In the genomic region with DNA sequence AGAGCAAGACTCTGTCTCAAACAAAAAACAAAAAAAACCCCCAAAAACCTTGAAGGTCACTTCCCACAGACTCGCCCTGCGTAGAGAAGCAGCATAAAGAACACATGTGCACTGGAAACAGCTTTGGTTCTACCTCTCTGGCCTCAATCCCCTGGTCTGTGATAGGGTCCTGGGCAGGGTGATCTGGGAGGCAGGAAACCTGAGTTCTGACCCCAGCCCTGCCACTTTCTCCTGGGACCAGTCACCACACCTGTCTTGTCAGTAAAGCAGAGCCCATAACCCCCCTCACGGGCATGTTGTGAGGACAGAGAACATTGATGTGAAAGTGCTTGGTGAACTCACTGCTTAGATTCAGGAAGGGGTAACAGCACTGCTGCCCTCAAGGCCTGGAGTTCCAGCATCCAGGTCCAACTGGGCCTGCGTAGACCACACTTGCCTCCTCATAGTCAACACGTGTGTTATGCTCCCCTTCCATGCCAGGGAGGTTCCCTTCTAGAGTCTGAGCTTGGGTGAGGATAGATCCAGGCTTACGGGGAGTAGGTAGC, we compare ENCODE assay signal across 12 cellular contexts. TPM values are rescaled to one million over a fixed set of nuclear protein-coding genes. Genes with fewer than 3 reads are reported as not detected.
DNase-seq lines count a peak whose midpoint lies in the region; ATAC-seq, FAIRE-seq and TF ChIP-seq lines count a peak whose summit lies in the region.
"Had no signal": no experiment of that assay in that cellular context is flagged by ENCODE, and none has a peak within 500 bp of the region (broad histone marks: within the 10 kb centered on the region; RNA-seq: fewer than 3 reads in every experiment).

No MANE protein-coding gene starts in this region.

- H3K9me3 Mint-ChIP-seq in CD4-positive, alpha-beta memory T cell: no peaks in the 10 kb centered on the region
- no peaks in the 10 kb centered on the region for H3K9me3 Mint-ChIP-seq in immature natural killer cell

- peaks cover 25 to 29% of the 10 kb centered on the region in 2 donors for H3K36me3 Mint-ChIP-seq in CD4-positive, alpha-beta memory T cell
- peaks cover 10 to 23% (median 15%) of the 10 kb centered on the region in 3 donors for H3K36me3 Mint-ChIP-seq in immature natural killer cell

- no peaks in the 10 kb centered on the region for H3K27me3 Mint-ChIP-seq in CD4-positive, alpha-beta memory T cell
- H3K27me3 Mint-ChIP-seq in immature natural killer cell (ENCODE audit: low read depth in 3 of 3): peaks cover 0 to 5% (median 2%) of the 10 kb centered on the region in 3 donors

- peak; percentile 56 for FAIRE-seq in GM12891 (lab: Jason Lieb, UNC)
- FAIRE-seq: D721Med had no signal

- intact Hi-C loops in CD4-positive, alpha-beta memory T cell (cut with micrococcal nuclease): no loop called here

- H3K4me1 ChIP-seq in CD4-positive, alpha-beta memory T cell (ENCODE audit: insufficient read depth, low read length): peaks cover 91% of the 10 kb centered on the region

- peak overlapping the region; percentile 92 to 100 (median 96) for H3K27ac Mint-ChIP-seq in CD4-positive, alpha-beta memory T cell
- H3K27ac Mint-ChIP-seq in immature natural killer cell: peak overlapping the region; percentile 82 to 97 (median 90)

- no peaks in the 10 kb centered on the region for H3K9me3 ChIP-seq in CD4-positive, alpha-beta memory T cell (ENCODE audit: control insufficient read depth in 1 of 2, low read length in 2 of 2)
- H3K9me3 ChIP-seq: mucosa of descending colon had no signal

- no peak for DNase-seq in CD4-positive, alpha-beta memory T cell
- no peak for DNase-seq in GM12891 (ENCODE audit: insufficient read length, low spot score)
- DNase-seq in immature natural killer cell: no peak
- no peak for DNase-seq in COLO668 (lab: John Stamatoyannopoulos, UW; ENCODE audit: unreplicated experiment)
- no peak for DNase-seq in activated CD4-positive, CD25-positive, alpha-beta regulatory T cell (lab: John Stamatoyannopoulos, UW)
- DNase-seq: NCI-H1436 had no signal

- peaks cover 21% of the 10 kb centered on the region for H3K36me3 ChIP-seq in CD4-positive, alpha-beta memory T cell (ENCODE audit: insufficient read depth, low read length)

- H3K27ac ChIP-seq in CD4-positive, alpha-beta memory T cell (ENCODE audit: low read depth, low read length): peak overlapping the region; percentile 45
- H3K27ac ChIP-seq: HL-60 had no signal

- peak overlapping the region in 6 of 8 donors; percentile 32 to 78 (median 50) for H3K4me3 Mint-ChIP-seq in CD4-positive, alpha-beta memory T cell
- H3K4me3 Mint-ChIP-seq in immature natural killer cell: peak overlapping the region in 3 of 5 donors; percentile 10 to 29 (median 21)

- peaks cover 64 to 90% (median 78%) of the 10 kb centered on the region in 4 donors for H3K4me1 Mint-ChIP-seq in CD4-positive, alpha-beta memory T cell
- H3K4me1 Mint-ChIP-seq in immature natural killer cell: peaks cover 84% of the 10 kb centered on the region in 2 donors

- POLR2A ChIA-PET in CD4-positive, alpha-beta memory T cell (lab: Charles Lee; ENCODE audit: partially characterized antibody): interaction anchor here (0.6 to 38.4 kb wide), 11 partner anchors 10 to 261 kb away, joined by 3 to 2221 read pairs (median 4); a partner anchor contains a TSS

- ATAC-seq in GM19351 (IDR thresholded peaks at IDR 0.05; ENCODE audit: unreplicated experiment) (no peak), HG03045 (IDR thresholded peaks at IDR 0.05; ENCODE audit: unreplicated experiment) (no peak)
- ATAC-seq: mucosa of descending colon had no signal

- no peaks in the 10 kb centered on the region for H3K27me3 ChIP-seq in CD4-positive, alpha-beta memory T cell (ENCODE audit: insufficient read depth, low read length)

- CTCF ChIA-PET in CD4-positive, alpha-beta memory T cell (lab: Charles Lee; ENCODE audit: partially characterized antibody): interaction anchor here (0.6 to 1.8 kb wide), 5 partner anchors 9 to 86 kb away, joined by 3 to 19 read pairs (median 4); no protein-coding TSS in a partner anchor

- no peak overlapping the region for H3K4me3 ChIP-seq in CD4-positive, alpha-beta memory T cell (ENCODE audit: low read length in 2 of 2)
- H3K4me3 ChIP-seq: mucosa of descending colon had no signal

- TF ChIP-seq POLR2A in GM12891 (IDR thresholded peaks at IDR 0.05; ENCODE audit: low read depth, low read length) (peak; percentile 67), Raji (IDR thresholded peaks at IDR 0.05; ENCODE audit: insufficient read depth, low read depth, low read length) (peak; percentile 91)

TF ChIP-seq in GM12891, 5 proteins besides CTCF, POLR2A, EP300 and RAD21:
- TF ChIP-seq POLR2AphosphoS5 (IDR thresholded peaks at IDR 0.05; ENCODE audit: low read depth, low read length): peak; percentile 27; the same call in 1 of the 2 replicates
- no peak for TF ChIP-seq PAX5 (IDR thresholded peaks at IDR 0.05; ENCODE audit: insufficient read depth, low read length, severe bottlenecking)

RNA-seq across cellular contexts. Expression of a gene that starts 11.4 kb away (rescaled TPM):
- 100 to 1,000 TPM; 325 to 336 TPM for total RNA-seq in CD4-positive, alpha-beta memory T cell
- 1,000 to 10,000 TPM in 1 of 2 donors, 100 to 1,000 TPM in 1; 910 to 1,459 TPM for polyA plus RNA-seq in CD4-positive, alpha-beta memory T cell
- 127 TPM for polyA plus RNA-seq in GM12891 (2012; ENCODE audit: low read depth, missing spikeins)
- polyA plus RNA-seq in immature natural killer cell: 1,000 to 10,000 TPM; 1,092 to 2,060 (median 1,799) TPM

RNA-seq across cellular contexts. Expression of a gene that starts 20.4 kb away (rescaled TPM):
- total RNA-seq in CD4-positive, alpha-beta memory T cell: under 1 TPM; 0.23 to 0.30 TPM
- under 1 TPM in 1 of 2 donors, not detected in 1; 0.53 TPM for polyA plus RNA-seq in CD4-positive, alpha-beta memory T cell
- 0.15 TPM for polyA plus RNA-seq in GM12891 (2012; ENCODE audit: low read depth, missing spikeins)
- not detected for polyA plus RNA-seq in immature natural killer cell
- total RNA-seq: mucosa of descending colon had no signal

RNA-seq across cellular contexts. Expression of a gene that starts 37.6 kb away (rescaled TPM):
- 1 to 10 TPM; 4.8 to 6.3 TPM for total RNA-seq in CD4-positive, alpha-beta memory T cell
- polyA plus RNA-seq in CD4-positive, alpha-beta memory T cell: under 1 TPM; 0.54 to 0.66 TPM
- 0.50 TPM for polyA plus RNA-seq in GM12891 (2012; ENCODE audit: low read depth, missing spikeins)
- 1 to 10 TPM in 1 of 3 donors, under 1 TPM in 2; 0.41 to 1.3 (median 0.52) TPM for polyA plus RNA-seq in immature natural killer cell
